In genomic region chr4:40718571-40718970, GRCh38 we compare ENCODE assay signal across 1 cellular context.
TF ChIP-seq lines count a peak whose summit lies in the region.

No MANE protein-coding gene starts in this region.

TF ChIP-seq in H1, 55 proteins besides CTCF, POLR2A, EP300 and RAD21 (continued from another document):
- no peak for TF ChIP-seq CHD7 (IDR thresholded peaks at IDR 0.05; ENCODE audit: insufficient replicate concordance, low read length)
- no peak for TF ChIP-seq CBX5 (IDR thresholded peaks at IDR 0.05; ENCODE audit: low read depth, low read length)
- no peak for TF ChIP-seq USF2 (IDR thresholded peaks at IDR 0.05; ENCODE audit: low read length)
